In the genomic region with DNA sequence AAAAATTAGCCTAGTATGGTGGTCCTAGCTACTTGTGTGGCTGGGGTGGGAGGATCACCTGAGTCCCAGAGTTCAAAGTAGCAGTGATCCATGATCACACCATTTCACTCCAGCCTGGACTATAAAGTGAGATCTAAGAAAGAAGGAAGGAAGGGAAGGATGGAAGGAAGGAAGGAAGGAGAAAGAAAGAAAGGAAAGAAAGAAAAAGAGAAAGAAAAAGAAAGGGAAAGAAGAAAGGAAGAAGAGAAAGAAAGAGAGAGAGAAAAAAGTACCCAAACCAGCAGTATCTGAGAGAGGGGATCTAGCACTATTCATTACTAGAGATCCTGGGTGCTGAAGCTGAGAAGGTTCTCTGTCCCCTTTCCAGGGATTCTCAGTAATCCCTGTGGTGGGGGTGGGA, we compare ENCODE assay signal across 19 cellular contexts.
DNase-seq lines count a peak whose midpoint lies in the region; ATAC-seq, FAIRE-seq and TF ChIP-seq lines count a peak whose summit lies in the region.
"Had no signal": no experiment of that assay in that cellular context is flagged by ENCODE, and none has a peak within 500 bp of the region (broad histone marks: within the 10 kb centered on the region; RNA-seq: fewer than 3 reads in every experiment).

No MANE protein-coding gene starts in this region.

- H3F3A ChIP-seq in Loucy (ENCODE audit: low read depth), result no peaks in the 10 kb centered on the region

- intact Hi-C loops in K562 (cut with micrococcal nuclease), result no loop called here

- H3K27ac ChIP-seq in BLaER1, result 0 out of 2 replicates have a peak overlapping the region, but pooled peaks have one; percentile 10
- H3K27ac ChIP-seq in K562 (ENCODE audit: extremely low read depth, low read depth, low read length), result no peak overlapping the region

- H3K4me3 ChIP-seq in BLaER1, result no peak overlapping the region
- H3K4me3 ChIP-seq in Loucy (ENCODE audit: low read length, poor library complexity, severe bottlenecking), result no peak overlapping the region
- no peak overlapping the region for H3K4me3 ChIP-seq in K562

- H3K36me3 ChIP-seq in BLaER1 (no peaks in the 10 kb centered on the region), Loucy (ENCODE audit: insufficient read depth, low read length) (no peaks in the 10 kb centered on the region), K562 (ENCODE audit: control insufficient read depth, insufficient read depth, low read length) (no peaks in the 10 kb centered on the region)

- H3K9me3 ChIP-seq in BLaER1 (peaks cover 5% of the 10 kb centered on the region; the same call in 1 of the 2 replicates), Loucy (ENCODE audit: insufficient read depth, low read depth, low read length) (no peaks in the 10 kb centered on the region), K562 (replicated peaks; ENCODE audit: control insufficient read depth, insufficient read depth, low read depth, low read length) (no peaks in the 10 kb centered on the region)

- no peak for TF ChIP-seq EP300 in K562 (IDR thresholded peaks at IDR 0.05; ENCODE audit: low read length)

- no peak overlapping the region for H3K9ac ChIP-seq in BLaER1
- peak overlapping the region; percentile 62 for H3K9ac ChIP-seq in Loucy (ENCODE audit: low read depth, low read length, poor library complexity, severe bottlenecking)
- no peak overlapping the region for H3K9ac ChIP-seq in K562 (ENCODE audit: insufficient read depth in 1 of 2, low read depth in 2 of 2, low read length in 2 of 2)

- H3K4me2 ChIP-seq in BLaER1 (peak overlapping the region; percentile 62), Loucy (ENCODE audit: low read depth, low read length, poor library complexity, severe bottlenecking) (no peak overlapping the region), K562 (ENCODE audit: insufficient read depth, low read length) (no peak overlapping the region)

- H3K4me3 Mint-ChIP-seq in progenitor cell of endocrine pancreas (ENCODE audit: low read depth), result no peak overlapping the region
- no peak overlapping the region for H3K4me3 Mint-ChIP-seq in type B pancreatic cell
- H3K4me3 Mint-ChIP-seq: CD14-positive monocyte; CD8-positive, alpha-beta T cell had no signal

- H3K4me1 Mint-ChIP-seq in progenitor cell of endocrine pancreas (ENCODE audit: low read depth), result peaks cover 81% of the 10 kb centered on the region
- H3K4me1 Mint-ChIP-seq in type B pancreatic cell (ENCODE audit: unreplicated experiment), result peaks cover 46% of the 10 kb centered on the region

- no peak overlapping the region for H2AFZ ChIP-seq in Loucy (ENCODE audit: low read length)
- no peak overlapping the region for H2AFZ ChIP-seq in K562 (ENCODE audit: low read depth, low read length)

- H3K9me3 Mint-ChIP-seq in progenitor cell of endocrine pancreas (ENCODE audit: low read depth) (no peaks in the 10 kb centered on the region), type B pancreatic cell (peaks cover 9% of the 10 kb centered on the region)
- H3K9me3 Mint-ChIP-seq: CD8-positive, alpha-beta T cell had no signal

- no peaks in the 10 kb centered on the region for H4K20me1 ChIP-seq in BLaER1
- H4K20me1 ChIP-seq in Loucy (ENCODE audit: insufficient read depth, low read length, poor library complexity, severe bottlenecking), result no peaks in the 10 kb centered on the region
- H4K20me1 ChIP-seq in K562 (replicated peaks; ENCODE audit: control insufficient read depth, insufficient read depth, low read length), result no peaks in the 10 kb centered on the region

- no peak for DNase-seq in K562 (ENCODE audit: extremely low read depth in 1 of 4, low spot score in 3 of 4)
- DNase-seq in progenitor cell of endocrine pancreas (ENCODE audit: low spot score, unreplicated experiment), result no peak
- no peak for DNase-seq in DMS 273 (lab: John Stamatoyannopoulos, UW; ENCODE audit: unreplicated experiment)
- DNase-seq in type B pancreatic cell (ENCODE audit: extremely low spot score, unreplicated experiment), result no peak
- DNase-seq in SIG-M5 (lab: John Stamatoyannopoulos, UW), result no peak
- no peak for DNase-seq in activated CD8-positive, alpha-beta memory T cell treated with anti-CD3 and anti-CD28 coated beads, Interleukin-2, amount 50 U/mL, for 4 hours
- DNase-seq: ACHN; CD8-positive, alpha-beta T cell; COR-L47; DND-41; GDM1; HCEC 1CT had no signal

- peak overlapping the region; percentile 95 for H3K27ac Mint-ChIP-seq in progenitor cell of endocrine pancreas
- H3K27ac Mint-ChIP-seq in type B pancreatic cell, result no peak overlapping the region
- H3K27ac Mint-ChIP-seq: CD14-positive monocyte; CD8-positive, alpha-beta T cell had no signal

- in situ Hi-C loops in K562 (cut with MboI), result no loop called here

- TF ChIP-seq POLR2A in K562 (conservative IDR thresholded peaks at IDR 0.05), result no peak

- TF ChIP-seq CTCF in Loucy (conservative IDR thresholded peaks at IDR 0.05; ENCODE audit: low read length) (no peak), K562 (IDR thresholded peaks at IDR 0.05 in 2 of 3, conservative IDR thresholded peaks at IDR 0.05 in 1 of 3; ENCODE audit: insufficient read depth in 2 of 3, low read depth in 1 of 3, low read length in 3 of 3) (no peak), progenitor cell of endocrine pancreas (IDR thresholded peaks at IDR 0.05; ENCODE audit: unreplicated experiment) (no peak), type B pancreatic cell (conservative IDR thresholded peaks at IDR 0.05) (no peak)

- H3K79me2 ChIP-seq in Loucy (ENCODE audit: insufficient read depth, low read length), result no peaks in the 10 kb centered on the region
- no peaks in the 10 kb centered on the region for H3K79me2 ChIP-seq in K562 (ENCODE audit: control insufficient read depth, insufficient read depth, low read length)

- CTCF ChIA-PET in K562 (lab: Yijun Ruan, JAX; ENCODE audit: low intra/inter-chr PET ratio), result no interaction called here

- H3K9me1 ChIP-seq in K562 (ENCODE audit: control insufficient read depth, insufficient read depth, low read length), result no peaks in the 10 kb centered on the region

- no peaks in the 10 kb centered on the region for H3K27me3 Mint-ChIP-seq in progenitor cell of endocrine pancreas
- peaks cover 14% of the 10 kb centered on the region for H3K27me3 Mint-ChIP-seq in type B pancreatic cell

- no peaks in the 10 kb centered on the region for H3K27me3 ChIP-seq in BLaER1
- no peaks in the 10 kb centered on the region for H3K27me3 ChIP-seq in Loucy (ENCODE audit: insufficient read depth, low read length, poor library complexity, severe bottlenecking)
- peaks cover 2 to 20% of the 10 kb centered on the region in 2 experiments; a peak in 4 of 5 replicates for H3K27me3 ChIP-seq in K562 (ENCODE audit: control insufficient read depth in 2 of 2, insufficient read depth in 2 of 2, low read length in 2 of 2)

- H3K36me3 Mint-ChIP-seq in progenitor cell of endocrine pancreas (ENCODE audit: insufficient read depth) (no peaks in the 10 kb centered on the region), type B pancreatic cell (no peaks in the 10 kb centered on the region)
- H3K36me3 Mint-ChIP-seq: CD14-positive monocyte; CD8-positive, alpha-beta T cell had no signal

- BruUV-seq in K562 (replicated peaks; lab: Mats Ljungman, UMichigan), result no TSS peak

- no peaks in the 10 kb centered on the region for H3K9me2 ChIP-seq in Loucy (replicated peaks; ENCODE audit: low read depth, low read length)

- no peak for TF ChIP-seq RAD21 in K562 (CRISPR knock-in tag; conservative IDR thresholded peaks at IDR 0.05 in 1 of 2, IDR thresholded peaks at IDR 0.05 in 1 of 2)

- ATAC-seq in K562, result no peak
- ATAC-seq: CD8-positive, alpha-beta T cell; HepG2 had no signal

- FAIRE-seq in K562 (lab: Jason Lieb, UNC), result no peak
- FAIRE-seq: D721Med, GM12892, HepG2, HTR-8/SVneo had no signal

- H3K4me1 ChIP-seq in BLaER1 (peaks cover 49% of the 10 kb centered on the region), Loucy (ENCODE audit: insufficient read depth, low read length, poor library complexity, severe bottlenecking) (peaks cover 44% of the 10 kb centered on the region), K562 (replicated peaks in 1 of 2; ENCODE audit: control insufficient read depth in 2 of 2, insufficient read depth in 2 of 2, low read length in 2 of 2) (no peaks in the 10 kb centered on the region)

- POLR2A ChIA-PET in K562 (lab: Yijun Ruan, JAX), result interaction anchor here (0.6 to 0.8 kb wide), 2 partner anchors 25 to 1789 kb away, joined by 3 read pairs; no protein-coding TSS in a partner anchor

TF ChIP-seq in K562, 482 proteins besides CTCF, POLR2A, EP300 and RAD21 (continues in another document):
- TF ChIP-seq ZNF512 (tag; IDR thresholded peaks at IDR 0.05), result peak; percentile 87
- TF ChIP-seq KHSRP (IDR thresholded peaks at IDR 0.05), result no peak
- TF ChIP-seq KLF16 (IDR thresholded peaks at IDR 0.05), result no peak
- TF ChIP-seq, protein P1, sequence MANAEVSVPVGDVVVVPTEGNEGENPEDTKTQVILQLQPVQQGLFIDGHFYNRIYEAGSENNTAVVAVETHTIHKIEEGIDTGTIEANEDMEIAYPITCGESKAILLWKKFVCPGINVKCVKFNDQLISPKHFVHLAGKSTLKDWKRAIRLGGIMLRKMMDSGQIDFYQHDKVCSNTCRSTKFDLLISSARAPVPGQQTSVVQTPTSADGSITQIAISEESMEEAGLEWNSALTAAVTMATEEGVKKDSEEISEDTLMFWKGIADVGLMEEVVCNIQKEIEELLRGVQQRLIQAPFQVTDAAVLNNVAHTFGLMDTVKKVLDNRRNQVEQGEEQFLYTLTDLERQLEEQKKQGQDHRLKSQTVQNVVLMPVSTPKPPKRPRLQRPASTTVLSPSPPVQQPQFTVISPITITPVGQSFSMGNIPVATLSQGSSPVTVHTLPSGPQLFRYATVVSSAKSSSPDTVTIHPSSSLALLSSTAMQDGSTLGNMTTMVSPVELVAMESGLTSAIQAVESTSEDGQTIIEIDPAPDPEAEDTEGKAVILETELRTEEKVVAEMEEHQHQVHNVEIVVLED (CRISPR knock-in tag; IDR thresholded peaks at IDR 0.05), result no peak
